In the genomic region with DNA sequence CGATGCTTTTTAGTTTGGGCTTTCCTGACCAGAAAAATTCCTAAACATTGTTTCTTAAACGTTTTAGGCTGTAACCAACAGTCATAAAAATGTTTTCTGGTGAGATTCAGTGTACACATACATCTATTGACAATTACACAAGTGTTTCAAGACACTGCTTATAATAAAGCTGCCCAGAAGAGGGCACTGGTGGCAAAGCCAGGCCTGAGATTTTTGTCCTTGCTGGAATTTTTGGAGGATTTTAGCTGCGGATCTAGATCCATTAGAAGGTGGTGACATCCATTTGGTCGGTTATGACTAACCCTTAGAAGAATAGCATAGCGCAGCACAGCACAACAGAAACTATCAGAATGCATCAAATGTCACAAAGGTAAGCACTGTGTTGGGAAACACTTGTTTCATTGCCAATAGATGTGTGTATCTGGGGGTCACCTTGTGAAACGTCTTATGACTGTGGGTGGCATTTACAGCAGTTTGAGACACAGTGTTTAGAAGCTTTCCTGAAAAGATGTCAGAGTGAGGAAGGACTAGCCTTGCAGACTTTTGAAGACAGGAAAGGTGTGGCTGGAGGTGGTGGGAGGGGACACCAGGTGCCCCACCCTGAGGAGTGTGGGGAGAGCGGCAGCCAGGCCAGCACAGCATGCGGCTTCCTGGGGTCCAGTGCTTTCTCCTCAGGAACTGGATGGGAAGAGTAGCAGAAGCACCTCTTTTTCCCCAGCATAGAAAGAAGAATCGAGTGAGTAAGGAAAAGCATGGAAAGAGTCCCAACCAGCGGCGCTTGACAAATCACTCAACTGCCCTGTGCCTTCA, we compare ENCODE assay signal across 8 cellular contexts. TPM values are rescaled to one million over a fixed set of nuclear protein-coding genes. Genes with fewer than 3 reads are reported as not detected.
A peak's percentile ranks its signal among the peaks of the same experiment; 100 is the strongest.
DNase-seq lines count a peak whose midpoint lies in the region; ATAC-seq, FAIRE-seq and TF ChIP-seq lines count a peak whose summit lies in the region.

No MANE protein-coding gene starts in this region.

- H3K36me3 Mint-ChIP-seq in CD8-positive, alpha-beta T cell: no peaks in the 10 kb centered on the region

- H3K9me3 ChIP-seq in A673 (ENCODE audit: low read depth, low read length, poor library complexity, severe bottlenecking): no peaks in the 10 kb centered on the region
- H3K9me3 ChIP-seq in keratinocyte (ENCODE audit: control insufficient read depth, low read depth, low read length): no peaks in the 10 kb centered on the region
- H3K9me3 ChIP-seq in CD8-positive, alpha-beta T cell (ENCODE audit: low read length): no peaks in the 10 kb centered on the region

- H3K27me3 ChIP-seq in A673 (replicated peaks; ENCODE audit: insufficient read depth, low read depth, low read length, poor library complexity) (peaks cover 55% of the 10 kb centered on the region), keratinocyte (ENCODE audit: control insufficient read depth, extremely low read depth, insufficient read depth, low read length) (peaks cover 12% of the 10 kb centered on the region)
- no peaks in the 10 kb centered on the region for H3K27me3 ChIP-seq in CD8-positive, alpha-beta T cell (ENCODE audit: insufficient read depth, low read length)

- H3K4me1 ChIP-seq in A673 (ENCODE audit: insufficient read depth, low read length, poor library complexity, severe bottlenecking) (no peaks in the 10 kb centered on the region), keratinocyte (ENCODE audit: control insufficient read depth, extremely low read depth, insufficient read depth, low read length) (no peaks in the 10 kb centered on the region)
- no peaks in the 10 kb centered on the region for H3K4me1 ChIP-seq in CD8-positive, alpha-beta T cell (ENCODE audit: insufficient read depth, low read length)

- no peak overlapping the region for H3K27ac ChIP-seq in A673 (ENCODE audit: low read depth, low read length, poor library complexity, severe bottlenecking)
- no peak overlapping the region for H3K27ac ChIP-seq in keratinocyte (ENCODE audit: control insufficient read depth, insufficient read depth, low read length)
- no peak overlapping the region for H3K27ac ChIP-seq in CD8-positive, alpha-beta T cell (ENCODE audit: low read depth, low read length)

- H3K4me1 Mint-ChIP-seq in CD8-positive, alpha-beta T cell (ENCODE audit: low read depth): no peaks in the 10 kb centered on the region

- CTCF ChIA-PET in A673 (lab: Charles Lee): interaction anchor here (0.5 to 0.8 kb wide), 2 partner anchors 44 to 382 kb away, joined by 3 to 5 read pairs; no protein-coding TSS in a partner anchor
- CTCF ChIA-PET in CD8-positive, alpha-beta T cell (lab: Charles Lee): no interaction called here

- no peak overlapping the region for H3K4me2 ChIP-seq in keratinocyte (ENCODE audit: control insufficient read depth, extremely low read depth, insufficient read depth, low read depth, low read length)

- no peak overlapping the region for H2AFZ ChIP-seq in keratinocyte (ENCODE audit: control insufficient read depth, low read length)

- ATAC-seq in CD8-positive, alpha-beta T cell: no peak

- TF ChIP-seq CTCF in A673 (conservative IDR thresholded peaks at IDR 0.05; ENCODE audit: low read depth, low read length): peak; percentile 64
- peak; percentile 26 to 49 (median 37) for TF ChIP-seq CTCF in keratinocyte (optimal IDR thresholded peaks at IDR 0.05 in 1 of 3, IDR thresholded peaks at IDR 0.05 in 1 of 3, conservative IDR thresholded peaks at IDR 0.05 in 1 of 3; ENCODE audit: extremely low read depth in 1 of 3, insufficient read depth in 2 of 3, low read length in 3 of 3)
- TF ChIP-seq CTCF in CD8-positive, alpha-beta T cell (IDR thresholded peaks at IDR 0.05): no peak

- H3K27me3 Mint-ChIP-seq in CD8-positive, alpha-beta T cell (ENCODE audit: low read depth): peaks cover 3% of the 10 kb centered on the region

- no peaks in the 10 kb centered on the region for H4K20me1 ChIP-seq in keratinocyte (ENCODE audit: control insufficient read depth, extremely low read depth, insufficient read depth, low read length)

- intact Hi-C loops in A673 (cut with micrococcal nuclease; ENCODE audit: unreplicated experiment): loop anchor here (5.0 kb wide), 1 partner anchor 42 kb away; no protein-coding TSS in a partner anchor
- intact Hi-C loops in CD8-positive, alpha-beta T cell (cut with DNase I, micrococcal nuclease): no loop called here

- FAIRE-seq in keratinocyte (lab: Jason Lieb, UNC): no peak

- no peak overlapping the region for H3K4me3 Mint-ChIP-seq in CD8-positive, alpha-beta T cell

- POLR2A ChIA-PET in A673 (lab: Charles Lee; ENCODE audit: low non-redundant PET): no interaction called here
- POLR2A ChIA-PET in CD8-positive, alpha-beta T cell (lab: Charles Lee): no interaction called here

- dilution Hi-C loops in keratinocyte (cut with MboI; ENCODE audit: extremely low pct_ligation_motif_present, low sequenced_read_pairs): no loop called here

- H3K36me3 ChIP-seq in A673 (ENCODE audit: insufficient read depth, low read length, poor library complexity, severe bottlenecking) (no peaks in the 10 kb centered on the region), keratinocyte (ENCODE audit: control insufficient read depth in 2 of 2, extremely low read depth in 1 of 2, insufficient read depth in 2 of 2, low read length in 2 of 2) (no peaks in the 10 kb centered on the region)
- H3K36me3 ChIP-seq in CD8-positive, alpha-beta T cell (ENCODE audit: insufficient read depth, low read length): no peaks in the 10 kb centered on the region

- no TSS peak for BruUV-seq in A673 (replicated peaks; lab: Mats Ljungman, UMichigan)

- H3K4me3 ChIP-seq in A673 (ENCODE audit: low read depth, low read length, poor library complexity, severe bottlenecking): no peak overlapping the region
- H3K4me3 ChIP-seq in keratinocyte (ENCODE audit: control insufficient read depth in 2 of 3, extremely low read depth in 1 of 3, insufficient read depth in 2 of 3, low read depth in 1 of 3, low read length in 3 of 3): no peak overlapping the region
- no peak overlapping the region for H3K4me3 ChIP-seq in CD8-positive, alpha-beta T cell (ENCODE audit: low read depth, low read length)

- H3K79me2 ChIP-seq in keratinocyte (ENCODE audit: control insufficient read depth, insufficient read depth, low read length): no peaks in the 10 kb centered on the region

- H3K9me1 ChIP-seq in keratinocyte (ENCODE audit: control insufficient read depth, extremely low read depth, insufficient read depth, low read length): no peaks in the 10 kb centered on the region

- no peak overlapping the region for H3K9ac ChIP-seq in keratinocyte (ENCODE audit: control insufficient read depth, extremely low read depth, insufficient read depth, low read length)

- peak; percentile 57 for DNase-seq in A673 (ENCODE audit: low spot score)
- peak; percentile 12 for DNase-seq in HS-27A (ENCODE audit: low read depth)
- peak; percentile 15 for DNase-seq in amniotic epithelial cell (ENCODE audit: low read depth)
- no peak for DNase-seq in keratinocyte (ENCODE audit: low read depth, low spot score)
- DNase-seq in CD8-positive, alpha-beta T cell: no peak
- no peak for DNase-seq in activated CD4-positive, alpha-beta T cell treated with anti-CD3 and anti-CD28 coated beads for 4 hours
- DNase-seq in COR-L47 (lab: John Stamatoyannopoulos, UW): no peak
- no peak for DNase-seq in COLO668 (lab: John Stamatoyannopoulos, UW; ENCODE audit: unreplicated experiment)

- no peaks in the 10 kb centered on the region for H3K9me3 Mint-ChIP-seq in CD8-positive, alpha-beta T cell

- no peak overlapping the region for H3K27ac Mint-ChIP-seq in CD8-positive, alpha-beta T cell

RNA-seq across cellular contexts. Expression of a gene that starts 54.7 kb away (rescaled TPM):
- 187 and 196 TPM in 2 replicates for total RNA-seq in A673 (2021)
- polyA plus RNA-seq in keratinocyte: 60.7 to 81.3 TPM (median 80.8 TPM) in 3 replicates
- polyA plus RNA-seq in keratinocyte (2011; ENCODE audit: low read depth): 84.6 TPM
- 76.1 and 82.0 TPM in 2 replicates for polyA plus RNA-seq in keratinocyte (2011; cell fraction: cytosol; rRNA removed)
- 77.8 and 79.5 TPM in 2 replicates for polyA plus RNA-seq in keratinocyte (2011; cell fraction: nucleus; rRNA removed)
- polyA plus RNA-seq in keratinocyte (2012; ENCODE audit: low replicate concordance): 89.1 and 132 TPM in 2 replicates
- polyA minus RNA-seq in keratinocyte: 52.4 to 79.8 TPM (median 61.8 TPM) in 3 replicates
- polyA minus RNA-seq in keratinocyte (2011; cell fraction: cytosol; rRNA and poly(A)+ RNA removed): 75.6 TPM
- polyA minus RNA-seq in keratinocyte (2011; cell fraction: nucleus; rRNA and poly(A)+ RNA removed): 21.4 and 32.0 TPM in 2 replicates
- 10 to 100 TPM; 31.1 to 34.5 TPM for total RNA-seq in CD8-positive, alpha-beta T cell

Comparison
In these comparisons a context has a peak if more than half of its experiments do, and no peak if none do; other contexts are left out.
1. DNase-seq: peak in A673 (single experiment), HS-27A (single experiment) and amniotic epithelial cell (single experiment); none in keratinocyte (single experiment), CD8-positive, alpha-beta T cell (0 of 7), activated CD4-positive, alpha-beta T cell treated with anti-CD3 and anti-CD28 coated beads for 4 hours (0 of 2), COR-L47 (single experiment) and COLO668 (single experiment).